In genomic region chrX:19344207-19344534, GRCh38 we compare ENCODE assay signal across 8 cellular contexts. TPM values are rescaled to one million over a fixed set of nuclear protein-coding genes. Genes with fewer than 3 reads are reported as not detected.
DNase-seq lines count a peak whose midpoint lies in the region; TF ChIP-seq lines count a peak whose summit lies in the region.

No MANE protein-coding gene starts in this region.

- peaks cover 25% of the 10 kb centered on the region for H3K4me1 Mint-ChIP-seq in HFFc6 (ENCODE audit: low read depth)

- TF ChIP-seq CTCF in HFFc6 (IDR thresholded peaks at IDR 0.05): no peak
- TF ChIP-seq CTCF in WI38 (IDR thresholded peaks at IDR 0.05; ENCODE audit: low read depth, low read length): no peak

- peaks cover 3% of the 10 kb centered on the region; the same call in 1 of the 2 replicates for H3K4me1 ChIP-seq in ES-I3 (ENCODE audit: insufficient read depth, low read length)
- H3K4me1 ChIP-seq in iPS-15b (ENCODE audit: control insufficient read depth, insufficient read depth, low read length): peaks cover 4% of the 10 kb centered on the region

- H3K9me3 ChIP-seq in ES-I3 (ENCODE audit: control insufficient read depth, insufficient read depth, low read length): no peaks in the 10 kb centered on the region
- no peaks in the 10 kb centered on the region for H3K9me3 ChIP-seq in iPS-15b (ENCODE audit: control insufficient read depth, insufficient read depth, low read length)

- POLR2A ChIA-PET in HEK293T (lab: Yijun Ruan, JAX): no interaction called here

- no peaks in the 10 kb centered on the region for H3K27me3 ChIP-seq in iPS-15b (ENCODE audit: control insufficient read depth, insufficient read depth, low read length)

- H3K9ac ChIP-seq in ES-I3 (ENCODE audit: low read depth, low read length): peak overlapping the region; percentile 49
- H3K9ac ChIP-seq in iPS-15b (ENCODE audit: low read depth, low read length): peak overlapping the region; percentile 41

- H3K36me3 ChIP-seq in ES-I3 (ENCODE audit: insufficient read depth, low read length): no peaks in the 10 kb centered on the region
- peaks cover 3% of the 10 kb centered on the region for H3K36me3 ChIP-seq in iPS-15b (ENCODE audit: control insufficient read depth, insufficient read depth, low read length)

- H3K36me3 Mint-ChIP-seq in HFFc6 (ENCODE audit: low read depth): no peaks in the 10 kb centered on the region

- peak overlapping the region; percentile 9 for H3K27ac ChIP-seq in substantia nigra (ENCODE audit: low read depth, low read length, poor library complexity, severe bottlenecking)

- peak overlapping the region; percentile 87 for H3K4me3 Mint-ChIP-seq in HFFc6

- H3K4me3 ChIP-seq in WI38 (ENCODE audit: low read depth, low read length) (peak overlapping the region; percentile 75), iPS-15b (ENCODE audit: low read depth, low read length) (peak overlapping the region; percentile 71)

- no peaks in the 10 kb centered on the region for H3K9me3 Mint-ChIP-seq in HFFc6

- H3K27ac Mint-ChIP-seq in HFFc6: peak overlapping the region; percentile 84

- no peaks in the 10 kb centered on the region for H3K27me3 Mint-ChIP-seq in HFFc6 (ENCODE audit: insufficient read depth)

- CTCF ChIA-PET in HEK293T (lab: Yijun Ruan, JAX): no interaction called here

- DNase-seq in HFFc6: no peak
- peak in 4 of 49 donors; percentile 24 to 38 (median 32) for DNase-seq in substantia nigra (lab: John Stamatoyannopoulos, UW)
- no peak for DNase-seq in HEK293T (ENCODE audit: extremely low spot score)
- DNase-seq in stimulated activated CD4-positive, alpha-beta T cell treated with anti-CD3 and anti-CD28 coated beads, Interleukin-2, amount 100 ng/mL, for 48 hours: no peak
- DNase-seq in UCSD-AML1 (lab: John Stamatoyannopoulos, UW; ENCODE audit: unreplicated experiment): no peak

TF ChIP-seq in HEK293T, 16 proteins besides CTCF, POLR2A, EP300 and RAD21:
- TF ChIP-seq SP1 (IDR thresholded peaks at IDR 0.05) (no peak), ELF4 (IDR thresholded peaks at IDR 0.05) (no peak), TARDBP (IDR thresholded peaks at IDR 0.05) (no peak), SUZ12 (IDR thresholded peaks at IDR 0.05) (no peak), ARNT (IDR thresholded peaks at IDR 0.05) (no peak), FOXM1 (IDR thresholded peaks at IDR 0.05; ENCODE audit: borderline replicate concordance) (no peak), LEF1 (IDR thresholded peaks at IDR 0.05; ENCODE audit: borderline replicate concordance) (no peak), BHLHE40 (IDR thresholded peaks at IDR 0.05; ENCODE audit: borderline replicate concordance) (no peak), L3MBTL2 (conservative IDR thresholded peaks at IDR 0.05) (no peak), ZNF384 (IDR thresholded peaks at IDR 0.05) (no peak), FOXA1 (IDR thresholded peaks at IDR 0.05) (no peak), CTBP1 (IDR thresholded peaks at IDR 0.05; ENCODE audit: borderline replicate concordance) (no peak), HDGF (IDR thresholded peaks at IDR 0.05; ENCODE audit: borderline replicate concordance) (no peak)

RNA-seq across cellular contexts. Expression of gene PDHA1, which starts 0.4 kb away (rescaled TPM):
- 100 to 1,000 TPM; 153 to 182 (median 162) TPM for total RNA-seq in HFFc6 (2021; fragmentation: NEBNext Ultra II Directional; extraction: Animal tissue kit (Norgen Biotek cat#: 25700))
